In genomic region chr10:116742367-116743265, GRCh38 we compare ENCODE assay signal across 1 cellular context.
TF ChIP-seq lines count a peak whose summit lies in the region.

Gene HSPA12A (minus strand): TSS chr10:116742566. CDS start chr10:116742469, 97 bp downstream.

TF ChIP-seq in HepG2, 621 proteins besides CTCF, POLR2A, EP300 and RAD21 (continued from another document and continues in another):
- TF ChIP-seq ARID4A (CRISPR knock-in tag; IDR thresholded peaks at IDR 0.05; ENCODE audit: borderline replicate concordance) (peak; percentile 22; the same call in 1 of the 2 replicates), ZNF687 (CRISPR knock-in tag; IDR thresholded peaks at IDR 0.05) (peak; percentile 53), POLR2G (IDR thresholded peaks at IDR 0.05; ENCODE audit: low read depth, low read length) (peak; percentile 29; the same call in 1 of the 2 replicates), ZNF430 (CRISPR knock-in tag; IDR thresholded peaks at IDR 0.05) (0 out of 2 replicates have a peak, but pooled peaks have one; percentile 18), KIAA2018 (CRISPR knock-in tag; IDR thresholded peaks at IDR 0.05; ENCODE audit: borderline replicate concordance) (no peak), ZNF737 (CRISPR knock-in tag; IDR thresholded peaks at IDR 0.05; ENCODE audit: borderline replicate concordance) (no peak), ZNF784 (CRISPR knock-in tag; IDR thresholded peaks at IDR 0.05; ENCODE audit: borderline replicate concordance) (peak; percentile 26; the same call in 1 of the 2 replicates), ZFYVE20 (CRISPR knock-in tag; IDR thresholded peaks at IDR 0.05; ENCODE audit: borderline replicate concordance, low read depth) (no peak), PHF20 (CRISPR knock-in tag; IDR thresholded peaks at IDR 0.05) (0 out of 2 replicates have a peak, but pooled peaks have one; percentile 4), PHF8 (CRISPR knock-in tag; IDR thresholded peaks at IDR 0.05) (peak; percentile 65), ZNF446 (CRISPR knock-in tag; IDR thresholded peaks at IDR 0.05) (peak; percentile 72; the same call in 1 of the 2 replicates), ZNF142 (CRISPR knock-in tag; IDR thresholded peaks at IDR 0.05) (peak; percentile 97), MAX (IDR thresholded peaks at IDR 0.05) (0 out of 2 replicates have a peak, but pooled peaks have one; percentile 13), IRX3 (CRISPR knock-in tag; IDR thresholded peaks at IDR 0.05; ENCODE audit: borderline replicate concordance, low read depth) (0 out of 2 replicates have a peak, but pooled peaks have one; percentile 23), HMGXB4 (CRISPR knock-in tag; IDR thresholded peaks at IDR 0.05; ENCODE audit: borderline replicate concordance in 1 of 2, low read depth in 1 of 2) (peak in 1 of 2 experiments; percentile 36; a peak in 1 of 4 replicates), TRIM22 (IDR thresholded peaks at IDR 0.05) (no peak)
